ENCODE assay signal across 18 cellular contexts in genomic region chr17:62126292-62126691, GRCh38.
DNase-seq lines count a peak whose midpoint lies in the region; ATAC-seq and TF ChIP-seq lines count a peak whose summit lies in the region.
"Had no signal": no experiment of that assay in that cellular context is flagged by ENCODE, and none has a peak within 500 bp of the region (broad histone marks: within the 10 kb centered on the region; RNA-seq: fewer than 3 reads in every experiment).

No MANE protein-coding gene starts in this region.

- peaks cover 14% of the 10 kb centered on the region for H3K27me3 ChIP-seq in PC-3 (ENCODE audit: low read length)
- H3K27me3 ChIP-seq: BLaER1 had no signal

- H3K9ac ChIP-seq in PC-3 (ENCODE audit: low read length): no peak overlapping the region
- H3K9ac ChIP-seq: BLaER1 had no signal

- intact Hi-C loops in left colon (cut with DNase I, micrococcal nuclease): no loop called here
- intact Hi-C loops in PC-3 (cut with micrococcal nuclease): no loop called here

- no peak overlapping the region for H3K4me2 ChIP-seq in PC-3 (ENCODE audit: low read length)
- H3K4me2 ChIP-seq: BLaER1 had no signal

- no peaks in the 10 kb centered on the region for H3F3A ChIP-seq in PC-3 (ENCODE audit: low read length, unreplicated experiment)

- H3K79me2 ChIP-seq in PC-3 (ENCODE audit: low read length): no peaks in the 10 kb centered on the region

- BruUV-seq in PC-3 (replicated peaks; lab: Mats Ljungman, UMichigan): no TSS peak

- no peaks in the 10 kb centered on the region for H4K20me1 ChIP-seq in PC-3 (ENCODE audit: low read length)
- H4K20me1 ChIP-seq: BLaER1 had no signal

- no peak overlapping the region for H2AFZ ChIP-seq in PC-3 (ENCODE audit: low read length)

- H3K4me3 ChIP-seq in PC-3 (ENCODE audit: low read length): no peak overlapping the region
- H3K4me3 ChIP-seq: BLaER1, SK-N-MC had no signal

- H3K27ac ChIP-seq in PC-3 (ENCODE audit: low read length): no peak overlapping the region
- H3K27ac ChIP-seq: BLaER1, SK-N-MC had no signal

- H3K9me2 ChIP-seq in PC-3 (replicated peaks; ENCODE audit: low read length): no peaks in the 10 kb centered on the region

- H3K36me3 ChIP-seq in PC-3 (ENCODE audit: low read depth, low read length): no peaks in the 10 kb centered on the region
- H3K36me3 ChIP-seq: BLaER1 had no signal

- CTCF ChIA-PET in PC-3 (lab: Charles Lee): no interaction called here

- DNase-seq in NCI-H748 (lab: John Stamatoyannopoulos, UW; ENCODE audit: unreplicated experiment) (peak; percentile 62), NCI-H748 treated with DMSO at 0.1 percent for 48 hours (lab: John Stamatoyannopoulos, UW) (no peak), NCI-H1105 (lab: John Stamatoyannopoulos, UW) (peak; percentile 93), NCI-H2227 (lab: John Stamatoyannopoulos, UW; ENCODE audit: unreplicated experiment) (peak; percentile 38), left colon (no peak), NCI-H524 treated with DMSO at 0.1 percent for 48 hours (lab: John Stamatoyannopoulos, UW) (no peak), COLO668 (lab: John Stamatoyannopoulos, UW; ENCODE audit: unreplicated experiment) (no peak), PC-3 (no peak)
- DNase-seq: CD8-positive, alpha-beta memory T cell; EL; GOT3; HFFc6; Kasumi-1; NCI-H146; NCI-H526 treated with DMSO at 0.1 percent for 48 hours had no signal

- no peaks in the 10 kb centered on the region for H3K9me3 ChIP-seq in PC-3 (ENCODE audit: low read length)
- H3K9me3 ChIP-seq: BLaER1 had no signal

- peak; percentile 35 for ATAC-seq in left colon
- no peak for ATAC-seq in PC-3
- ATAC-seq: Right ventricle myocardium inferior had no signal

- no peaks in the 10 kb centered on the region for H3K4me1 ChIP-seq in PC-3 (ENCODE audit: insufficient read depth, low read length)
- H3K4me1 ChIP-seq: BLaER1 had no signal

- no peak for TF ChIP-seq CTCF in PC-3 (conservative IDR thresholded peaks at IDR 0.05; ENCODE audit: low read depth, low read length)

- POLR2A ChIA-PET in PC-3 (lab: Charles Lee; ENCODE audit: unreplicated experiment): no interaction called here

Comparison
In these comparisons a context has a peak if more than half of its experiments do, and no peak if none do; other contexts are left out.
1. DNase-seq: peak in NCI-H748 (single experiment), NCI-H1105 (single experiment) and NCI-H2227 (single experiment); none in NCI-H748 treated with DMSO at 0.1 percent for 48 hours (single experiment), left colon (0 of 2), NCI-H524 treated with DMSO at 0.1 percent for 48 hours (single experiment), COLO668 (single experiment) and PC-3 (single experiment).